In genomic region chr3:22371592-22372291, GRCh38 we compare ENCODE assay signal across 11 cellular contexts.
DNase-seq lines count a peak whose midpoint lies in the region; ATAC-seq and TF ChIP-seq lines count a peak whose summit lies in the region.
"Had no signal": no experiment of that assay in that cellular context is flagged by ENCODE, and none has a peak within 500 bp of the region (broad histone marks: within the 10 kb centered on the region; RNA-seq: fewer than 3 reads in every experiment).

No MANE protein-coding gene starts in this region.

- peak overlapping the region; percentile 91 for H2AFZ ChIP-seq in GM23338

- POLR2A ChIA-PET in activated CD4-positive, alpha-beta memory T cell treated with anti-CD3 and anti-CD28 coated beads, Interleukin-2, amount 10 ng/mL, durations not matched to agents 7 days and 5 days (lab: Charles Lee), result no interaction called here

- H3K9me3 Mint-ChIP-seq in GM23338, result no peaks in the 10 kb centered on the region
- H3K9me3 Mint-ChIP-seq in activated CD4-positive, alpha-beta memory T cell treated with anti-CD3 and anti-CD28 coated beads, Interleukin-2, amount 10 ng/mL, durations not matched to agents 7 days and 5 days, result peaks cover 4% of the 10 kb centered on the region
- H3K9me3 Mint-ChIP-seq: activated CD4-positive, alpha-beta T cell treated with anti-CD3 and anti-CD28 coated beads, Interleukin-2, amount 10 ng/mL, durations not matched to agents 24 days and 14 days; activated naive CD4-positive, alpha-beta T cell treated with anti-CD3 and anti-CD28 coated beads, Interleukin-2, amount 10 ng/mL, durations not matched to agents 7 days and 5 days had no signal

- H3K36me3 Mint-ChIP-seq in GM23338 (ENCODE audit: low read depth), result no peaks in the 10 kb centered on the region; the same call in 2 of the 3 replicates
- H3K36me3 Mint-ChIP-seq in activated CD4-positive, alpha-beta memory T cell treated with anti-CD3 and anti-CD28 coated beads, Interleukin-2, amount 10 ng/mL, durations not matched to agents 7 days and 5 days (ENCODE audit: low read depth), result no peaks in the 10 kb centered on the region
- H3K36me3 Mint-ChIP-seq: activated naive CD4-positive, alpha-beta T cell treated with anti-CD3 and anti-CD28 coated beads, Interleukin-2, amount 10 ng/mL, durations not matched to agents 7 days and 5 days had no signal

- peaks cover 20% of the 10 kb centered on the region for H3K4me1 Mint-ChIP-seq in GM23338
- no peaks in the 10 kb centered on the region for H3K4me1 Mint-ChIP-seq in activated CD4-positive, alpha-beta memory T cell treated with anti-CD3 and anti-CD28 coated beads, Interleukin-2, amount 10 ng/mL, durations not matched to agents 7 days and 5 days
- H3K4me1 Mint-ChIP-seq: activated CD4-positive, alpha-beta T cell treated with anti-CD3 and anti-CD28 coated beads, Interleukin-2, amount 10 ng/mL, durations not matched to agents 24 days and 14 days had no signal

- no peak for TF ChIP-seq CTCF in GM23338 (conservative IDR thresholded peaks at IDR 0.05; ENCODE audit: low read depth in 2 of 2)

- H3K9me3 ChIP-seq in iPS-20b (ENCODE audit: insufficient read depth, low read depth, low read length) (no peaks in the 10 kb centered on the region), skeletal muscle tissue (ENCODE audit: control insufficient read depth in 3 of 3, low read length in 3 of 3) (no peaks in the 10 kb centered on the region), SJCRH30 (replicated peaks) (no peaks in the 10 kb centered on the region)

- no peaks in the 10 kb centered on the region for H3F3A ChIP-seq in GM23338 (replicated peaks; ENCODE audit: low read depth)

- H3K27me3 ChIP-seq in GM23338 (ENCODE audit: insufficient read depth), result peaks cover 52% of the 10 kb centered on the region
- peaks cover 53% of the 10 kb centered on the region for H3K27me3 ChIP-seq in iPS-20b (ENCODE audit: insufficient read depth, low read length)
- H3K27me3 ChIP-seq in skeletal muscle tissue (ENCODE audit: control insufficient read depth in 3 of 3, insufficient read depth in 3 of 3, low read length in 3 of 3), result peaks cover 20 to 27% (median 26%) of the 10 kb centered on the region in 3 donors
- peaks cover 5% of the 10 kb centered on the region; the same call in 1 of the 2 replicates for H3K27me3 ChIP-seq in SJCRH30

- no peaks in the 10 kb centered on the region for H4K20me1 ChIP-seq in GM23338 (replicated peaks; ENCODE audit: insufficient read depth)

- peak overlapping the region; percentile 68 for H3K4me3 ChIP-seq in GM23338
- peak overlapping the region; percentile 71 for H3K4me3 ChIP-seq in iPS-20b (ENCODE audit: low read length)
- H3K4me3 ChIP-seq in skeletal muscle tissue (ENCODE audit: low read length in 3 of 3), result peak overlapping the region; percentile 19 to 60 (median 54)
- H3K4me3 ChIP-seq in SJCRH30, result no peak overlapping the region

- peak overlapping the region; percentile 70 for H3K4me3 Mint-ChIP-seq in GM23338
- H3K4me3 Mint-ChIP-seq in activated CD4-positive, alpha-beta memory T cell treated with anti-CD3 and anti-CD28 coated beads, Interleukin-2, amount 10 ng/mL, durations not matched to agents 7 days and 5 days, result no peak overlapping the region
- H3K4me3 Mint-ChIP-seq: activated CD4-positive, alpha-beta T cell treated with anti-CD3 and anti-CD28 coated beads, Interleukin-2, amount 10 ng/mL, durations not matched to agents 24 days and 14 days; activated naive CD4-positive, alpha-beta T cell treated with anti-CD3 and anti-CD28 coated beads, Interleukin-2, amount 10 ng/mL, durations not matched to agents 7 days and 5 days had no signal

- ATAC-seq in GM23338, result peak; percentile 73

- H3K27ac ChIP-seq in GM23338 (ENCODE audit: low read depth) (no peak overlapping the region), iPS-20b (ENCODE audit: low read length) (no peak overlapping the region), skeletal muscle tissue (ENCODE audit: low read depth, low read length) (no peak overlapping the region), SJCRH30 (no peak overlapping the region)
- H3K27ac ChIP-seq: epithelial cell of prostate had no signal

- CTCF ChIA-PET in activated CD4-positive, alpha-beta memory T cell treated with anti-CD3 and anti-CD28 coated beads, Interleukin-2, amount 10 ng/mL, durations not matched to agents 7 days and 5 days (lab: Charles Lee), result no interaction called here

- no peak overlapping the region for H3K27ac Mint-ChIP-seq in GM23338
- H3K27ac Mint-ChIP-seq in activated CD4-positive, alpha-beta memory T cell treated with anti-CD3 and anti-CD28 coated beads, Interleukin-2, amount 10 ng/mL, durations not matched to agents 7 days and 5 days, result no peak overlapping the region
- H3K27ac Mint-ChIP-seq: activated CD4-positive, alpha-beta T cell treated with anti-CD3 and anti-CD28 coated beads, Interleukin-2, amount 10 ng/mL, durations not matched to agents 24 days and 14 days; activated naive CD4-positive, alpha-beta T cell treated with anti-CD3 and anti-CD28 coated beads, Interleukin-2, amount 10 ng/mL, durations not matched to agents 7 days and 5 days had no signal

- H3K79me2 ChIP-seq in GM23338 (replicated peaks; ENCODE audit: insufficient read depth), result no peaks in the 10 kb centered on the region

- peak overlapping the region; percentile 93 for H3K4me2 ChIP-seq in GM23338

- H3K27me3 Mint-ChIP-seq in GM23338 (ENCODE audit: insufficient read depth, low read depth, poor library complexity), result peaks cover 30% of the 10 kb centered on the region
- H3K27me3 Mint-ChIP-seq in activated CD4-positive, alpha-beta memory T cell treated with anti-CD3 and anti-CD28 coated beads, Interleukin-2, amount 10 ng/mL, durations not matched to agents 7 days and 5 days, result peaks cover 5% of the 10 kb centered on the region

- DNase-seq in GM23338 (ENCODE audit: low spot score) (peak; percentile 60), cerebellum (ENCODE audit: low spot score) (peak; percentile 44), NCI-H1048 (lab: John Stamatoyannopoulos, UW) (no peak), SJCRH30 (no peak)
- DNase-seq in activated naive CD4-positive, alpha-beta T cell treated with anti-CD3 and anti-CD28 coated beads, Interleukin-2, amount 50 U/mL, for 16 hours, result no peak
- DNase-seq in activated CD4-positive, alpha-beta memory T cell treated with anti-CD3 and anti-CD28 coated beads, Interleukin-2, amount 10 ng/mL, durations not matched to agents 7 days and 5 days, result no peak
- DNase-seq: activated CD4-positive, alpha-beta T cell treated with anti-CD3 and anti-CD28 coated beads, Interleukin-2, amount 10 ng/mL, durations not matched to agents 24 days and 14 days; activated naive CD4-positive, alpha-beta T cell treated with anti-CD3 and anti-CD28 coated beads, Interleukin-2, amount 10 ng/mL, durations not matched to agents 7 days and 5 days had no signal

- H3K9ac ChIP-seq in iPS-20b (ENCODE audit: low read depth, low read length) (no peak overlapping the region; the same call in 1 of the 2 replicates), skeletal muscle tissue (ENCODE audit: low read depth in 1 of 3, low read length in 3 of 3) (peak overlapping the region in 1 of 3 donors; percentile 50)

- H3K4me1 ChIP-seq in GM23338 (ENCODE audit: insufficient read depth), result peaks cover 24% of the 10 kb centered on the region
- no peaks in the 10 kb centered on the region for H3K4me1 ChIP-seq in iPS-20b (ENCODE audit: insufficient read depth, low read length)
- H3K4me1 ChIP-seq in skeletal muscle tissue (ENCODE audit: control insufficient read depth in 3 of 3, insufficient read depth in 3 of 3, low read length in 3 of 3), result peaks cover 0 to 10% (median 6%) of the 10 kb centered on the region in 3 donors
- H3K4me1 ChIP-seq in SJCRH30, result no peaks in the 10 kb centered on the region

- H3K9me2 ChIP-seq in GM23338 (ENCODE audit: insufficient read depth), result no peaks in the 10 kb centered on the region

- H3K36me3 ChIP-seq in GM23338 (ENCODE audit: insufficient read depth) (no peaks in the 10 kb centered on the region), iPS-20b (ENCODE audit: insufficient read depth, low read depth, low read length) (no peaks in the 10 kb centered on the region), skeletal muscle tissue (ENCODE audit: control insufficient read depth in 3 of 3, insufficient read depth in 3 of 3, low read length in 3 of 3) (no peaks in the 10 kb centered on the region), SJCRH30 (no peaks in the 10 kb centered on the region; the same call in 1 of the 2 replicates)

TF ChIP-seq in GM23338, 12 proteins besides CTCF, POLR2A, EP300 and RAD21 (continues in another document):
- TF ChIP-seq STAT1 (IDR thresholded peaks at IDR 0.05; ENCODE audit: unreplicated experiment) (no peak), EZH2phosphoT487 (IDR thresholded peaks at IDR 0.05; ENCODE audit: unreplicated experiment) (no peak), ETS1 (IDR thresholded peaks at IDR 0.05) (no peak), EZH2 (IDR thresholded peaks at IDR 0.05; ENCODE audit: low read depth, unreplicated experiment) (no peak), POLR2AphosphoS5 (IDR thresholded peaks at IDR 0.05; ENCODE audit: low read depth) (no peak), JUNB (IDR thresholded peaks at IDR 0.05; ENCODE audit: unreplicated experiment) (no peak)

Comparison
In these comparisons a context has a peak if more than half of its experiments do, and no peak if none do; other contexts are left out.
1. DNase-seq: peak in GM23338 (single experiment) and cerebellum (single experiment); none in activated naive CD4-positive, alpha-beta T cell treated with anti-CD3 and anti-CD28 coated beads, Interleukin-2, amount 50 U/mL, for 16 hours (single experiment), NCI-H1048 (single experiment), SJCRH30 (0 of 2) and activated CD4-positive, alpha-beta memory T cell treated with anti-CD3 and anti-CD28 coated beads, Interleukin-2, amount 10 ng/mL, durations not matched to agents 7 days and 5 days (single experiment).